Comparison of ENCODE assay signal across 15 cellular contexts in the genomic region with DNA sequence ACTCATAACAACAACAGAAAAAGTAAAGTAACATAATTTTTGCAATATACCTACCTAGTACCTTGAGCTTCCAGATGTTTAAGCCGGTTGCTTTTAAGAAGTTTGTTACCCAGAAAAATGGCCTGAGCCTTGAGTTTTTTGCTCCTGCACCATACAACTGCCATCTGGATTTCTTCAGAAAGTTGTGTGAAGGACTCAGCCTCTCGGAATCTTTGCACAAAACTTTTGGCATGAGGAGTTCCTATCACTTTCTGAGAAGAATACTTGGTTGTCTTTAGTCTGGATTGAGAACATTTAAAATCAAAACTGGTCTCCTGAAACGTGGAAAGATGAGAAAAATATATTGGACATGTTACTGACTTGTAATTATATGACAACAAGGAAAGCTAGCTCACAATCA. TPM values are rescaled to one million over a fixed set of nuclear protein-coding genes. Genes with fewer than 3 reads are reported as not detected.
"Had no signal": no experiment of that assay in that cellular context is flagged by ENCODE, and none has a peak within 500 bp of the region (broad histone marks: within the 10 kb centered on the region; RNA-seq: fewer than 3 reads in every experiment).

No MANE protein-coding gene starts in this region.

- H3K27ac ChIP-seq: brain microvascular endothelial cell, heart left ventricle, right atrium auricular region, skin epidermis, thyroid gland had no signal

- H3K4me1 ChIP-seq: right atrium auricular region had no signal

- H3K4me3 Mint-ChIP-seq: natural killer cell had no signal

- H3K9me3 Mint-ChIP-seq: natural killer cell had no signal

- DNase-seq: activated effector memory CD4-positive, alpha-beta T cell treated with anti-CD3 and anti-CD28 coated beads, Interleukin-2, amount 50 U/mL, for 16 hours; amygdala; brain microvascular endothelial cell; dermis blood vessel endothelial cell; foreskin melanocyte; heart left ventricle; natural killer cell; posterior cingulate gyrus; T-helper 2 cell; thyroid gland had no signal

- H3K9me3 ChIP-seq: heart left ventricle, right atrium auricular region, thyroid gland had no signal

- ATAC-seq: activated CD4-positive, CD25-positive, alpha-beta regulatory T cell treated with anti-CD3 and anti-CD28 coated beads, Interleukin-2, amount 50 U/mL, for 24 hours; heart left ventricle; natural killer cell had no signal

- H3K27me3 ChIP-seq: brain microvascular endothelial cell, heart left ventricle, right atrium auricular region, thyroid gland had no signal

- H3K4me3 ChIP-seq: heart left ventricle, right atrium auricular region, skin epidermis, thyroid gland had no signal

RNA-seq across cellular contexts. Expression of gene CD200R1, which starts 33.2 kb away (rescaled TPM):
- total RNA-seq: dermis blood vessel endothelial cell, epithelial cell of proximal tubule, lung microvascular endothelial cell had no signal
